In genomic region chr6:109316909-109317308, GRCh38 we compare ENCODE assay signal across 1 cellular context.
A peak's percentile ranks its signal among the peaks of the same experiment; 100 is the strongest.
TF ChIP-seq lines count a peak whose summit lies in the region.

No MANE protein-coding gene starts in this region.

TF ChIP-seq in K562, 482 proteins besides CTCF, POLR2A, EP300 and RAD21 (continued from another document):
- TF ChIP-seq RREB1 (CRISPR knock-in tag; IDR thresholded peaks at IDR 0.05), result no peak
- TF ChIP-seq ZNF766 (CRISPR knock-in tag; conservative IDR thresholded peaks at IDR 0.05), result no peak
- TF ChIP-seq NR2C1 (IDR thresholded peaks at IDR 0.05), result peak; percentile 60
- peak; percentile 65 for TF ChIP-seq NR2C1 (tag; IDR thresholded peaks at IDR 0.05)
- TF ChIP-seq NR2C2 (CRISPR knock-in tag; IDR thresholded peaks at IDR 0.05), result no peak
- TF ChIP-seq NR2C2 (tag; IDR thresholded peaks at IDR 0.05), result peak; percentile 60; the same call in 1 of the 2 replicates
- TF ChIP-seq ESRRA (IDR thresholded peaks at IDR 0.05; ENCODE audit: borderline replicate concordance, low read depth), result 0 out of 2 replicates have a peak, but pooled peaks have one; percentile 32
- TF ChIP-seq STAT5A (IDR thresholded peaks at IDR 0.05; ENCODE audit: borderline replicate concordance, low read length), result no peak
- TF ChIP-seq RBM15 (IDR thresholded peaks at IDR 0.05; ENCODE audit: insufficient read depth, low read length), result no peak
- no peak for TF ChIP-seq ZNF57 (CRISPR knock-in tag; IDR thresholded peaks at IDR 0.05)
